26 cellular contexts compared by ENCODE assay signal in genomic region chr7:121490309-121490708, GRCh38.
"Had no signal": no experiment of that assay in that cellular context is flagged by ENCODE, and none has a peak within 500 bp of the region (broad histone marks: within the 10 kb centered on the region; RNA-seq: fewer than 3 reads in every experiment).

No MANE protein-coding gene starts in this region.

- H3K9me3 ChIP-seq: ascending aorta, breast epithelium had no signal

- H3K27ac ChIP-seq: ascending aorta, breast epithelium, VCaP had no signal

- FAIRE-seq: TTC549 had no signal

- H3K4me1 ChIP-seq: ascending aorta, breast epithelium had no signal

- H3K36me3 ChIP-seq: ascending aorta, breast epithelium had no signal

- H3K27me3 ChIP-seq: ascending aorta, breast epithelium had no signal

- ATAC-seq: activated CD8-positive, alpha-beta T cell treated with anti-CD3 and anti-CD28 coated beads for 36 hours; activated naive CD8-positive, alpha-beta T cell treated with anti-CD3 and anti-CD28 coated beads, Interleukin-2, amount 50 U/mL, for 24 hours; T-cell; T-helper 17 cell had no signal

- H3K4me3 ChIP-seq: ascending aorta, breast epithelium had no signal

- DNase-seq: activated B cell treated with CpG ODN at 0.5 μM for 24 hours; activated CD4-positive, alpha-beta memory T cell treated with anti-CD3 and anti-CD28 coated beads for 36 hours; activated CD4-positive, alpha-beta T cell treated with anti-CD3 and anti-CD28 coated beads for 4 hours; activated CD4-positive, alpha-beta T cell treated with anti-CD3 and anti-CD28 coated beads, Interleukin-2, amount 10 ng/mL, durations not matched to agents 24 days and 14 days; activated CD4-positive, alpha-beta T cell treated with anti-CD3 and anti-CD28 coated beads, Interleukin-2, amount 50 U/mL, for 1 hour; activated CD4-positive, alpha-beta T cell treated with anti-CD3 and anti-CD28 coated beads, Interleukin-2, amount 50 U/mL, for 4 hours; activated CD4-positive, CD25-positive, alpha-beta regulatory T cell treated with anti-CD3 and anti-CD28 coated beads, Interleukin-2, amount 50 U/mL, for 72 hours; activated CD8-positive, alpha-beta memory T cell treated with anti-CD3 and anti-CD28 coated beads, Interleukin-2, amount 50 U/mL, for 48 hours; activated CD8-positive, alpha-beta T cell treated with anti-CD3 and anti-CD28 coated beads for 36 hours; activated effector memory CD4-positive, alpha-beta T cell treated with Interleukin-2 at 50 U/mL for 16 hours; activated gamma-delta T cell; activated naive CD4-positive, alpha-beta T cell treated with anti-CD3 and anti-CD28 coated beads, Interleukin-2, amount 10 ng/mL, durations not matched to agents 7 days and 5 days; activated naive CD4-positive, alpha-beta T cell treated with Interleukin-2 at 50 U/mL for 16 hours; activated naive CD8-positive, alpha-beta T cell treated with anti-CD3 and anti-CD28 coated beads, Interleukin-2, amount 10 ng/mL, durations not matched to agents 7 days and 5 days; activated naive CD8-positive, alpha-beta T cell treated with anti-CD3 and anti-CD28 coated beads, Interleukin-2, amount 50 U/mL, for 24 hours; activated T-cell treated with anti-CD3 and anti-CD28 coated beads, Interleukin-2, amount 50 U/mL, for 24 hours; activated T-cell treated with anti-CD3 and anti-CD28 coated beads, Interleukin-2, amount 50 U/mL, for 48 hours; amygdala; anterior cingulate cortex; central memory CD4-positive, alpha-beta T cell; T-cell; T-helper 17 cell had no signal
